Comparison of ENCODE assay signal across 35 cellular contexts in the genomic region with DNA sequence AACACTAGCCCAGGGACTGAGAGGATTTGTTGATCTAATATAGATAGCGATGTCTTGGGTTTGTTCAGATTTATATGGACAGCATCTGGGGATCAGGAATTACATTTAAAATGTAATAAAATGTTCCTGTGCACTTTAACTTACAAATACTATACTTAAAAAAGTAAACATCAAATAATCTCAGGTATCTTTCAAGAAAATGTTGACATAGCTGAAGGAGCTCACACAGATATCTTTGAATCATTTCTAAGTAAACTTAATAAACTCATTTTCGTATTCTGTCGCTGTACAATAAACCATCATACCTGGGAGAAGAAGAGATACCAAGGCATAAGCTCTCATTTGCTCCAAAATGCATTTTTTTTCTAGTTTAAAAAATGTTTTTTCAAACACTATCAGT.
"Had no signal": no experiment of that assay in that cellular context is flagged by ENCODE, and none has a peak within 500 bp of the region (broad histone marks: within the 10 kb centered on the region; RNA-seq: fewer than 3 reads in every experiment).

No MANE protein-coding gene starts in this region.

- H3K9ac ChIP-seq: KMS-11 had no signal

- H3K4me2 ChIP-seq: KMS-11 had no signal

- H3K9me3 ChIP-seq: MG63 had no signal

- H3K27ac ChIP-seq: KMS-11 had no signal

- DNase-seq: Karpas-422, Kasumi-1, KG1, MG63, MM.1S, MV-4-11, NCI-H1048, NCI-H1092, NCI-H1092 treated with DMSO at 0.1 percent for 48 hours, NCI-H1105, NCI-H1105 treated with DMSO at 0.1 percent for 48 hours, NCI-H1417, NCI-H1436, NCI-H1436 treated with DMSO at 0.1 percent for 48 hours, NCI-H146, NCI-H1694, NCI-H1694 treated with DMSO at 0.1 percent for 48 hours, NCI-H187, NCI-H187 treated with DMSO at 0.1 percent for 48 hours, NCI-H1930, NCI-H2029, NCI-H2029 treated with DMSO at 0.1 percent for 48 hours, NCI-H2081, NCI-H2081 treated with DMSO at 0.1 percent for 48 hours, NCI-H2107, NCI-H2171, NCI-H2171 treated with DMSO at 0.1 percent for 48 hours, NCI-H2227 treated with DMSO at 0.1 percent for 48 hours, NCI-H226, NCI-H345, NCI-H446, NCI-H446 treated with DMSO at 0.1 percent for 48 hours, NCI-H510A, NCI-H510A treated with DMSO at 0.1 percent for 48 hours had no signal

- H3K36me3 ChIP-seq: MG63 had no signal

- H3K4me3 ChIP-seq: MG63 had no signal

- H3K27me3 ChIP-seq: MG63 had no signal
